29 cellular contexts compared by ENCODE assay signal in the genomic region with DNA sequence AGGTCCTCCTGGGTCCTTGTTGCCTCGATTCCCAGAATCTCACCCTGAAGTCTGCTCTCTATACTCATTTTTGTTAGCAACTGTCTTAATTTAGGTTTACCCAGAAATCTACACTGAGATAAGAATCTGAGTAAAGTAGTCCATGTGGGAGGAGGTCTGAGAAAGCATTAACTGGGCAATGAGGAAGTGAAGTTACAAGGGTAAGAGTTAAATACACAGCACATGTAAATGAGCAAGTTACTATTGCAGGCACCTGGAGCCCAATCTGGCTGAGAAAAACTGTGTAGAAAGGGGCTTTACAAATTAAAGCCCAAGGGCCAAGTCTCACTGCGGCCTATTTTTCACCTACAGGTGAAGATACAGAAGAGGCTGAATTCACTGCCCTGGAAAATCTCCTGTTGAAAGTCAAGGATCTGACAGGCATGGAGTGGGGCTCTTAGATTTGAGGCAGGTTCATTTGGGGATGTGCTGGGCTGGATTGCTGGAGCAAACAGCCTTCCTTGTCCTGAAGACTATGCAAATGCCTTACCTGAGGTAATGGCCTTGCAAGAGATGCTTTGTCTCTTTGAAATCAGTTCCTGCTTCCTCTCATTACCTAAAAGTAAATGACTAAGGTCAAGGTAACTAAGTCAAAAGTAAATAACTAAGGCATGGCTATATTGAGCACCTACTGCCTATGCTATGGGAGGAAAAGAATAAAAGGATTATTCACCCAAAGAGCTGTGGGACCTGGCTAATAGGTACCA.
DNase-seq lines count a peak whose midpoint lies in the region; ATAC-seq, FAIRE-seq and TF ChIP-seq lines count a peak whose summit lies in the region.
"Had no signal": no experiment of that assay in that cellular context is flagged by ENCODE, and none has a peak within 500 bp of the region (broad histone marks: within the 10 kb centered on the region; RNA-seq: fewer than 3 reads in every experiment).

No MANE protein-coding gene starts in this region.

- H2AK5ac ChIP-seq in H1 (ENCODE audit: low read depth, low read length), result no peak overlapping the region

- no peaks in the 10 kb centered on the region for H3K23me2 ChIP-seq in H1 (ENCODE audit: low read depth, low read length)

- H3K4me3 Mint-ChIP-seq in activated CD4-positive, alpha-beta T cell treated with anti-CD3 and anti-CD28 coated beads, Interleukin-2, amount 10 ng/mL, durations not matched to agents 24 days and 14 days, result no peak overlapping the region
- H3K4me3 Mint-ChIP-seq: activated CD4-positive, alpha-beta T cell treated with anti-CD3 and anti-CD28 coated beads, Interleukin-2, amount 10 ng/mL, durations not matched to agents 7 days and 5 days; CD4-positive, alpha-beta T cell; naive thymus-derived CD8-positive, alpha-beta T cell had no signal

- no peak for TF ChIP-seq POLR2A in H1 (IDR thresholded peaks at IDR 0.05; ENCODE audit: control extremely low read depth in 1 of 2, low read depth in 2 of 2, low read length in 2 of 2)

- no peak for TF ChIP-seq RAD21 in H1 (IDR thresholded peaks at IDR 0.05 in 1 of 2, conservative IDR thresholded peaks at IDR 0.05 in 1 of 2; ENCODE audit: low read depth in 2 of 2, low read length in 2 of 2)

- H2BK120ac ChIP-seq in H1 (replicated peaks; ENCODE audit: low read depth, low read length), result no peak overlapping the region

- H4K91ac ChIP-seq in H1 (replicated peaks; ENCODE audit: insufficient read length, low read length), result no peak overlapping the region

- no peaks in the 10 kb centered on the region for H3K79me1 ChIP-seq in H1 (ENCODE audit: low read depth, low read length)

- intact Hi-C loops in activated CD4-positive, alpha-beta T cell treated with anti-CD3 and anti-CD28 coated beads, Interleukin-2, amount 10 ng/mL, durations not matched to agents 24 days and 14 days (cut with micrococcal nuclease), result no loop called here

- no peak for FAIRE-seq in H1 (lab: Jason Lieb, UNC)
- FAIRE-seq: TTC549 had no signal

- no peak overlapping the region for H4K8ac ChIP-seq in H1 (ENCODE audit: extremely low read depth, insufficient read depth, low read length)

- H3K9ac ChIP-seq in H1 (replicated peaks in 1 of 4; ENCODE audit: extremely low read depth in 1 of 4, low read depth in 3 of 4, low read length in 3 of 4), result no peak overlapping the region
- H3K9ac ChIP-seq: parathyroid adenoma had no signal

- no peaks in the 10 kb centered on the region for H3K36me3 Mint-ChIP-seq in activated CD4-positive, alpha-beta T cell treated with anti-CD3 and anti-CD28 coated beads, Interleukin-2, amount 10 ng/mL, durations not matched to agents 24 days and 14 days (ENCODE audit: low read depth)
- H3K36me3 Mint-ChIP-seq: naive thymus-derived CD8-positive, alpha-beta T cell had no signal

- H3K14ac ChIP-seq in H1 (ENCODE audit: insufficient read length), result no peak overlapping the region

- H3K27me3 Mint-ChIP-seq in activated CD4-positive, alpha-beta T cell treated with anti-CD3 and anti-CD28 coated beads, Interleukin-2, amount 10 ng/mL, durations not matched to agents 24 days and 14 days, result peaks cover 3% of the 10 kb centered on the region

- no peak overlapping the region for H3K4me2 ChIP-seq in H1 (ENCODE audit: insufficient read depth in 1 of 2, low read depth in 2 of 2, low read length in 2 of 2)

- H3K27me3 ChIP-seq in H1 (replicated peaks in 1 of 4; ENCODE audit: control insufficient read depth in 3 of 4, extremely low read depth in 1 of 4, insufficient read depth in 3 of 4, low read length in 3 of 4), result no peaks in the 10 kb centered on the region
- H3K27me3 ChIP-seq: cardiac muscle cell, dorsolateral prefrontal cortex, sigmoid colon, tibial artery had no signal

- no peak overlapping the region for H4K5ac ChIP-seq in H1 (ENCODE audit: insufficient read length, low read depth, low read length)

- DNase-seq in H1 (ENCODE audit: low read depth in 1 of 2, low spot score in 2 of 2), result no peak
- DNase-seq in activated CD4-positive, alpha-beta T cell treated with anti-CD3 and anti-CD28 coated beads, Interleukin-2, amount 10 ng/mL, durations not matched to agents 24 days and 14 days, result no peak
- DNase-seq in stimulated activated CD4-positive, alpha-beta T cell treated with anti-CD3 and anti-CD28 coated beads, Interleukin-12 subunit alpha, Interleukin-12 subunit beta, amount 100 ng/mL, for 4 hours, result no peak
- DNase-seq: activated CD4-positive, alpha-beta T cell treated with anti-CD3 and anti-CD28 coated beads, Interleukin-2, amount 10 ng/mL, durations not matched to agents 7 days and 5 days; activated CD8-positive, alpha-beta memory T cell treated with anti-CD3 and anti-CD28 coated beads, Interleukin-2, amount 50 U/mL, for 4 hours; CD4-positive, alpha-beta T cell; dorsolateral prefrontal cortex; foreskin melanocyte; GF-D8; KG1; kidney glomerular epithelial cell; mesenchymal stem cell; naive thymus-derived CD8-positive, alpha-beta T cell; NCI-H1092; NCI-H2029 treated with DMSO at 0.1 percent for 48 hours; NCI-H446 treated with DMSO at 0.1 percent for 48 hours; sigmoid colon; stimulated activated naive CD4-positive, alpha-beta T cell treated with Interleukin-2 at 50 U/mL for 16 hours; SW 1271; tibial artery had no signal

- H3K79me2 ChIP-seq in H1 (ENCODE audit: control insufficient read depth in 1 of 2, insufficient read depth in 2 of 2, low read length in 2 of 2), result no peaks in the 10 kb centered on the region
- H3K79me2 ChIP-seq: parathyroid adenoma had no signal

- no peak overlapping the region for H3K23ac ChIP-seq in H1 (ENCODE audit: insufficient read length)

- CTCF ChIA-PET in H1 (lab: Charles Lee; ENCODE audit: partially characterized antibody), result interaction anchor here (0.7 to 1.0 kb wide), 2 partner anchors 50 to 164 kb away, joined by 3 read pairs; no protein-coding TSS in a partner anchor

- H3K4me3 ChIP-seq in H1 (ENCODE audit: extremely low read depth in 1 of 4, insufficient read depth in 2 of 4, low read depth in 3 of 4, low read length in 4 of 4), result no peak overlapping the region
- H3K4me3 ChIP-seq: cardiac muscle cell, dorsolateral prefrontal cortex, sigmoid colon, tibial artery had no signal

- no peaks in the 10 kb centered on the region for H3K4me1 ChIP-seq in H1 (replicated peaks in 1 of 4; ENCODE audit: control insufficient read depth in 3 of 4, insufficient read depth in 4 of 4, low read length in 3 of 4)
- H3K4me1 ChIP-seq: parathyroid adenoma, sigmoid colon, tibial artery had no signal

- no peak overlapping the region for H2BK20ac ChIP-seq in H1 (ENCODE audit: low read length)

- H3K18ac ChIP-seq in H1 (ENCODE audit: extremely low read depth, low read length), result no peak overlapping the region

- H3K9me3 ChIP-seq in H1 (ENCODE audit: insufficient read depth in 2 of 2, low read depth in 1 of 2, low read length in 1 of 2), result no peaks in the 10 kb centered on the region
- H3K9me3 ChIP-seq: sigmoid colon, tibial artery had no signal

- no peak overlapping the region for H2BK15ac ChIP-seq in H1 (ENCODE audit: low read length)

- no peak overlapping the region for H2BK12ac ChIP-seq in H1 (ENCODE audit: low read depth, low read length)

- POLR2A ChIA-PET in H1 (lab: Charles Lee; ENCODE audit: partially characterized antibody), result no interaction called here

- ATAC-seq in GM18519 (IDR thresholded peaks at IDR 0.05; ENCODE audit: low FRiP score, unreplicated experiment) (peak; percentile 56), GM21526 (IDR thresholded peaks at IDR 0.05; ENCODE audit: low FRiP score, unreplicated experiment) (peak; percentile 64), HG03159 (IDR thresholded peaks at IDR 0.05; ENCODE audit: unreplicated experiment) (peak; percentile 71), GM18517 (IDR thresholded peaks at IDR 0.05; ENCODE audit: unreplicated experiment) (no peak), HG03097 (IDR thresholded peaks at IDR 0.05; ENCODE audit: low FRiP score, unreplicated experiment) (no peak)
- ATAC-seq: naive thymus-derived CD8-positive, alpha-beta T cell had no signal

- no peak overlapping the region for H3K27ac Mint-ChIP-seq in activated CD4-positive, alpha-beta T cell treated with anti-CD3 and anti-CD28 coated beads, Interleukin-2, amount 10 ng/mL, durations not matched to agents 24 days and 14 days
- H3K27ac Mint-ChIP-seq: activated CD4-positive, alpha-beta T cell treated with anti-CD3 and anti-CD28 coated beads, Interleukin-2, amount 10 ng/mL, durations not matched to agents 7 days and 5 days; CD4-positive, alpha-beta T cell; naive thymus-derived CD8-positive, alpha-beta T cell had no signal

- no peak overlapping the region for H3K4ac ChIP-seq in H1 (replicated peaks; ENCODE audit: insufficient read length, low read depth, low read length)

- no peaks in the 10 kb centered on the region for H4K20me1 ChIP-seq in H1 (replicated peaks in 1 of 2; ENCODE audit: control insufficient read depth in 1 of 2, insufficient read depth in 2 of 2, low read length in 2 of 2)

- no peak for TF ChIP-seq EP300 in H1 (IDR thresholded peaks at IDR 0.05; ENCODE audit: borderline replicate concordance in 1 of 2, low read depth in 2 of 2, low read length in 2 of 2)

- no peaks in the 10 kb centered on the region; a peak in 1 of 8 replicates for H3K36me3 ChIP-seq in H1 (ENCODE audit: control insufficient read depth in 2 of 4, insufficient read depth in 4 of 4, low read length in 3 of 4)
- H3K36me3 ChIP-seq: cardiac muscle cell, sigmoid colon, tibial artery had no signal

- peak overlapping the region; percentile 79; the same call in 1 of the 2 replicates for H2AFZ ChIP-seq in H1 (ENCODE audit: low read length)
- H2AFZ ChIP-seq: parathyroid adenoma had no signal

- no peak overlapping the region for H3K27ac ChIP-seq in H1 (ENCODE audit: low read depth, low read length)
- H3K27ac ChIP-seq: cardiac muscle cell, dorsolateral prefrontal cortex, parathyroid adenoma, RWPE1, sigmoid colon, tibial artery had no signal

- no peak for TF ChIP-seq CTCF in H1 (IDR thresholded peaks at IDR 0.05; ENCODE audit: control extremely low read depth in 1 of 3, insufficient read depth in 1 of 3, low read depth in 1 of 3, low read length in 3 of 3)

- no peaks in the 10 kb centered on the region for H3K9me3 Mint-ChIP-seq in activated CD4-positive, alpha-beta T cell treated with anti-CD3 and anti-CD28 coated beads, Interleukin-2, amount 10 ng/mL, durations not matched to agents 24 days and 14 days
- H3K9me3 Mint-ChIP-seq: activated CD4-positive, alpha-beta T cell treated with anti-CD3 and anti-CD28 coated beads, Interleukin-2, amount 10 ng/mL, durations not matched to agents 7 days and 5 days; CD4-positive, alpha-beta T cell had no signal

- H3K56ac ChIP-seq in H1 (replicated peaks; ENCODE audit: insufficient read length, low read depth, low read length), result no peak overlapping the region

- no peaks in the 10 kb centered on the region for H3K4me1 Mint-ChIP-seq in activated CD4-positive, alpha-beta T cell treated with anti-CD3 and anti-CD28 coated beads, Interleukin-2, amount 10 ng/mL, durations not matched to agents 24 days and 14 days
- H3K4me1 Mint-ChIP-seq: activated CD4-positive, alpha-beta T cell treated with anti-CD3 and anti-CD28 coated beads, Interleukin-2, amount 10 ng/mL, durations not matched to agents 7 days and 5 days; naive thymus-derived CD8-positive, alpha-beta T cell had no signal

- no peak overlapping the region for H2BK5ac ChIP-seq in H1 (ENCODE audit: low read depth, low read length)

- 97% methylated on average over 2 of the region's 2 CpGs; no CpG with 5 or more reads in 1 of the 2 experiments for WGBS in H1 (ENCODE audit: extremely low coverage in 1 of 2, insufficient coverage in 1 of 2, insufficient read length in 1 of 2, insufficient replicate concordance in 2 of 2, low coverage in 1 of 2, low lambda C conversion rate in 2 of 2, missing lambda C conversion rate in 1 of 2), 2 experiments

Comparison
In these comparisons a context has a peak if more than half of its experiments do, and no peak if none do; other contexts are left out.
1. ATAC-seq: peak in GM18519 (single experiment), GM21526 (single experiment) and HG03159 (single experiment); none in GM18517 (single experiment) and HG03097 (single experiment).